ENCODE assay signal across 8 cellular contexts in the genomic region with DNA sequence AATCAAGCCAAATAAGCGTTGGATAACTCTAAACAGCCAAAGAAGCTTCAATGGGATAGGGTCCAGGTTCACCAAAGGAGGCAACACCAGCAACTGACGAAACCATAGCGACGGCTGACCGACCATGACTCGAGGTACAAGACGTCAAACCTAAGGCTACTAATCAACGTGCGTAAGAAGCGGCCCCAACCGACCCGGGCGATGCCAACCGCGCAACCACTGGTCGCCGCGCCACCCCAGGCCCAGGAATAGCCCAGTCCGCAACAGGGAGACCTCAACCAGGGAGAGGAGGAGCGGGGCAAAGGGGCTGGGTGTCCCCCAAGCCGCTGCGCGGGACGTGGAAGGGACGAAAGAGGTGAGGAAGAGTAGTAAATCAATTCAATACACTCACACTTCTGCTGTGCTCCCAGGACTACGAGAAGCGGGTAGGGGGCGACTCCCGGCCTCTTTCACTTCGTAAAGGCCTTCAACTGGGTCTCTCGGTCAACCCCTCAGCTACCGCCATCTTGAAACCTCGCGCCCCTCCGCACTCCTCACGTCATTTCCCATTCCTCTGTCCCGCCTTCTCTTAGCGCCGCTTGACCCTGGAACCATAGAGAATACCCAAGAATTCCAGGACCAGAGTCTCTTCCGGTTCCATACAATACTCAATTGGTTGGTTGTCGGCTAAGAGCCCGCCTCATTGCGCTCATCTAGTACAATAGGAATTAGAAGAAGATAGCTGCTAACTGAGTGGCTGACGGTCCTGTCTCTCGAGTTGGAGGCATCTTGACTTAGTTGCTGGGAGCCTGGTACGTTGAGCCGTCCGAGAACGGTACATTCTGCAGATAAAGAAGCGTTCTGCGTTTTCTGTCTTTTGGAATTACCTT. TPM values are rescaled to one million over a fixed set of nuclear protein-coding genes. Genes with fewer than 3 reads are reported as not detected.
DNase-seq lines count a peak whose midpoint lies in the region; ATAC-seq and TF ChIP-seq lines count a peak whose summit lies in the region.

TSS of gene C12orf60 (plus strand) at position 710 of the 869 bp plus-strand sequence. CDS start 19,266 bp downstream, outside the sequence.
TSS of gene WBP11 (minus strand) at position 518 of the 869 bp plus-strand sequence. CDS start 2,095 bp downstream, outside the sequence.

- H3K9ac ChIP-seq in BLaER1 treated with 17β-estradiol and CSF1 and Interleukin-3, amounts not matched to agents 10 nM and 100 nM: peak within 1 kb of the TSS; percentile 88 to 98 (median 93)
- H3K9ac ChIP-seq in colonic mucosa (ENCODE audit: low read depth in 2 of 2, low read length in 2 of 2): peak within 1 kb of the TSS; percentile 83 to 90

- no peaks in the 10 kb centered on the region for H3K27me3 ChIP-seq in BLaER1 treated with 17β-estradiol and CSF1 and Interleukin-3, amounts not matched to agents 10 nM and 100 nM
- no peaks in the 10 kb centered on the region for H3K27me3 ChIP-seq in colonic mucosa

- TF ChIP-seq CTCF in colonic mucosa (IDR thresholded peaks at IDR 0.05): no peak

- no peaks in the 10 kb centered on the region for H3K9me3 ChIP-seq in BLaER1 treated with 17β-estradiol and CSF1 and Interleukin-3, amounts not matched to agents 10 nM and 100 nM (replicated peaks in 1 of 11)
- H3K9me3 ChIP-seq in colonic mucosa: no peaks in the 10 kb centered on the region

- H3K4me2 ChIP-seq in BLaER1 treated with 17β-estradiol and CSF1 and Interleukin-3, amounts not matched to agents 10 nM and 100 nM: peak within 1 kb of the TSS; percentile 79 to 98 (median 87)

- intact Hi-C loops in colonic mucosa (cut with DNase I): no loop called here

- H3K4me1 ChIP-seq in BLaER1 treated with 17β-estradiol and CSF1 and Interleukin-3, amounts not matched to agents 10 nM and 100 nM: peaks cover 14 to 30% (median 26%) of the 10 kb centered on the region in 10 experiments
- no peaks in the 10 kb centered on the region for H3K4me1 ChIP-seq in colonic mucosa

- peak; percentile 97 to 99 for DNase-seq in NCI-H524 (lab: John Stamatoyannopoulos, UW)
- peak; percentile 84 to 87 for DNase-seq in activated CD4-positive, alpha-beta T cell treated with anti-CD3 and anti-CD28 coated beads for 4 hours
- DNase-seq in colonic mucosa: peak; percentile 96
- peak; percentile 99 for DNase-seq in kidney tubule cell (ENCODE audit: low spot score)
- peak; percentile 60 to 67 for DNase-seq in stimulated activated CD4-positive, alpha-beta T cell treated with anti-CD3 and anti-CD28 coated beads, Interleukin-1b, Interleukin-23, amount 100 ng/mL, for 1 hour (ENCODE audit: low read depth in 2 of 2)

- H3K4me3 ChIP-seq in BLaER1 treated with 17β-estradiol and CSF1 and Interleukin-3, amounts not matched to agents 10 nM and 100 nM: peak within 1 kb of the TSS; percentile 84 to 98 (median 92)
- H3K4me3 ChIP-seq in colonic mucosa: peak within 1 kb of the TSS; percentile 92

- peaks cover 0 to 43% (median 23%) of the 10 kb centered on the region in 11 experiments; a peak in 12 of 22 replicates for H4K20me1 ChIP-seq in BLaER1 treated with 17β-estradiol and CSF1 and Interleukin-3, amounts not matched to agents 10 nM and 100 nM

- H3K27ac ChIP-seq in BLaER1 treated with 17β-estradiol and CSF1 and Interleukin-3, amounts not matched to agents 10 nM and 100 nM: peak within 1 kb of the TSS; percentile 86 to 98 (median 91)
- peak within 1 kb of the TSS; percentile 83 for H3K27ac ChIP-seq in colonic mucosa

- peak; percentile 99 for ATAC-seq in GM19324 (IDR thresholded peaks at IDR 0.05; ENCODE audit: low FRiP score, unreplicated experiment)
- ATAC-seq in HG03457 (IDR thresholded peaks at IDR 0.05; ENCODE audit: unreplicated experiment): peak; percentile 98

- H3K36me3 ChIP-seq in BLaER1 treated with 17β-estradiol and CSF1 and Interleukin-3, amounts not matched to agents 10 nM and 100 nM: peaks cover 18 to 31% (median 25%) of the 10 kb centered on the region in 11 experiments
- no peaks in the 10 kb centered on the region for H3K36me3 ChIP-seq in colonic mucosa

RNA-seq across cellular contexts. Expression of gene C12orf60, which starts in this region (rescaled TPM):
- total RNA-seq in colonic mucosa: under 1 TPM; 0.42 to 0.89 TPM

RNA-seq across cellular contexts. Expression of gene WBP11, which starts in this region (rescaled TPM):
- total RNA-seq in colonic mucosa: 10 to 100 TPM; 55.3 to 60.0 TPM

Comparison
In these comparisons a context has a peak if more than half of its experiments do, and no peak if none do; other contexts are left out.
1. Peak in every context shown above with its lines: DNase-seq, ATAC-seq, H3K4me3 ChIP-seq and H3K27ac ChIP-seq.